In the genomic region with DNA sequence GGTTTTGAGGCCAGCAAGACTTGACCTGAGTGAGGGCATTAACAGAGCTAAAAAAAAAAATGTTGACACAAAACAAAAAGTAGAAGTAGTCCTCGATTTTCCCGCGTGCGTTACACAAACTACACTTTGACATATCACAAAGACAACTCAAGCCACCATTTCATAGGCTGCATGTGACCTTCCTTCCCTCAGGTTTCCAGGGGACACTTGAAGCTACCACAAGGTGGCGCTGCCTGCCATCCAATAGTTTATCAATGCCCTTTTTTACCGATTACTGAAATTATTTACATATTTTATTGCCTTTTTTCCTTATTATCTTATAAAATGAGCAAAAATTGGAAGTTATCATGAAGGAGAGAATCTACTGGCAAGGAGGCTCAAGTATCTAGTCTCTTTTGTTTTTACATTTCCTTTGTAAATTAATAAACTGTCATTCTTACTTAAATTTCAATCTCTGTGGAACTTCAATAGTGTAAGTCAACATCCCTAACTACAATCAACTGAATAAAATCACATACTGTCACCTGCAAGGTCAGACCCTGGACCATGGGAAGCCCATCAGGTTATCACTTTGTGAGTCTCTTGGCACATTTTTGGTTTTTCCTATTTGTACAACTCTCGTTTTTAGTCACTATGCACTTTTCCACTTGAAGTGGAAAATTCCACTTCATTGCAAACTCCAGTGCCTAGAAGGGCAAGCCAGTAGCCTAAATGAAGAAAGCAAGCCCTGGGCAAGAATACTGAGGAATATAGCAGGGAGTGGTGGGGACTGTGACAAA, we compare ENCODE assay signal across 8 cellular contexts.
DNase-seq lines count a peak whose midpoint lies in the region; FAIRE-seq and TF ChIP-seq lines count a peak whose summit lies in the region.

No MANE protein-coding gene starts in this region.

- H3K4me2 ChIP-seq in OCI-LY3 (ENCODE audit: low read length), result peak overlapping the region; percentile 55

- H3K36me3 Mint-ChIP-seq in nephron (ENCODE audit: low read depth), result no peaks in the 10 kb centered on the region
- H3K36me3 Mint-ChIP-seq in stimulated activated naive CD8-positive, alpha-beta T cell treated with anti-CD3 and anti-CD28 coated beads, Interleukin-15, Interleukin-2, amounts not matched to agents 100 ng/mL and 50 ng/mL, for 24 hours (ENCODE audit: low read depth), result no peaks in the 10 kb centered on the region

- H3K27ac Mint-ChIP-seq in nephron, result peak overlapping the region in 1 of 3 experiments; percentile 4
- peak overlapping the region; percentile 92 for H3K27ac Mint-ChIP-seq in stimulated activated naive CD8-positive, alpha-beta T cell treated with anti-CD3 and anti-CD28 coated beads, Interleukin-15, Interleukin-2, amounts not matched to agents 100 ng/mL and 50 ng/mL, for 24 hours

- peaks cover 5% of the 10 kb centered on the region for H3K4me1 Mint-ChIP-seq in nephron
- H3K4me1 Mint-ChIP-seq in stimulated activated naive CD8-positive, alpha-beta T cell treated with anti-CD3 and anti-CD28 coated beads, Interleukin-15, Interleukin-2, amounts not matched to agents 100 ng/mL and 50 ng/mL, for 24 hours (ENCODE audit: low read depth), result peaks cover 43% of the 10 kb centered on the region

- peak; percentile 38 to 41 for DNase-seq in NCI-H187 (lab: John Stamatoyannopoulos, UW)
- no peak for DNase-seq in NCI-H187 treated with DMSO at 0.1 percent for 48 hours (lab: John Stamatoyannopoulos, UW)
- peak; percentile 47 for DNase-seq in HTR-8/SVneo (ENCODE audit: insufficient read length, low spot score)
- peak; percentile 87 for DNase-seq in activated CD8-positive, alpha-beta memory T cell treated with anti-CD3 and anti-CD28 coated beads, Interleukin-2, amount 50 U/mL, for 48 hours
- DNase-seq in epithelial cell of proximal tubule (ENCODE audit: low read depth), result no peak

- peak overlapping the region; percentile 88 for H2AFZ ChIP-seq in OCI-LY3 (ENCODE audit: low read depth, low read length)

- no peaks in the 10 kb centered on the region for H3K79me2 ChIP-seq in OCI-LY3 (ENCODE audit: low read length)

- no peaks in the 10 kb centered on the region for H4K20me1 ChIP-seq in OCI-LY3 (ENCODE audit: insufficient read depth, low read length)

- TF ChIP-seq CTCF in OCI-LY3 (IDR thresholded peaks at IDR 0.05; ENCODE audit: low read depth, low read length), result peak; percentile 95
- TF ChIP-seq CTCF in epithelial cell of proximal tubule (conservative IDR thresholded peaks at IDR 0.05; ENCODE audit: low read depth, low read length), result peak; percentile 96
- peak; percentile 88 to 95 (median 90) for TF ChIP-seq CTCF in nephron (IDR thresholded peaks at IDR 0.05; ENCODE audit: unreplicated experiment in 3 of 3)

- peaks cover 4% of the 10 kb centered on the region for H3K27me3 Mint-ChIP-seq in nephron (ENCODE audit: low read depth)
- no peaks in the 10 kb centered on the region for H3K27me3 Mint-ChIP-seq in stimulated activated naive CD8-positive, alpha-beta T cell treated with anti-CD3 and anti-CD28 coated beads, Interleukin-15, Interleukin-2, amounts not matched to agents 100 ng/mL and 50 ng/mL, for 24 hours

- H3K36me3 ChIP-seq in OCI-LY3 (replicated peaks; ENCODE audit: low read depth, low read length), result no peaks in the 10 kb centered on the region

- FAIRE-seq in HTR-8/SVneo (lab: Jason Lieb, UNC), result no peak

- peaks cover 18% of the 10 kb centered on the region for H3K4me1 ChIP-seq in OCI-LY3 (ENCODE audit: low read length)

- no peaks in the 10 kb centered on the region for H3K9me3 ChIP-seq in OCI-LY3 (ENCODE audit: insufficient read depth, low read length)

- H3K4me3 Mint-ChIP-seq in nephron, result no peak overlapping the region
- peak overlapping the region; percentile 38 for H3K4me3 Mint-ChIP-seq in stimulated activated naive CD8-positive, alpha-beta T cell treated with anti-CD3 and anti-CD28 coated beads, Interleukin-15, Interleukin-2, amounts not matched to agents 100 ng/mL and 50 ng/mL, for 24 hours

- no peaks in the 10 kb centered on the region for H3K27me3 ChIP-seq in OCI-LY3 (ENCODE audit: low read depth, low read length)

- no peak overlapping the region for H3K27ac ChIP-seq in OCI-LY3 (ENCODE audit: low read length)

- H3K9ac ChIP-seq in OCI-LY3 (ENCODE audit: low read length), result peak overlapping the region; percentile 6; the same call in 1 of the 2 replicates

- H3K4me3 ChIP-seq in OCI-LY3 (ENCODE audit: low read length) (peak overlapping the region; percentile 30), epithelial cell of proximal tubule (ENCODE audit: low read depth, low read length) (no peak overlapping the region)

- no peaks in the 10 kb centered on the region for H3K9me3 Mint-ChIP-seq in nephron
- H3K9me3 Mint-ChIP-seq in stimulated activated naive CD8-positive, alpha-beta T cell treated with anti-CD3 and anti-CD28 coated beads, Interleukin-15, Interleukin-2, amounts not matched to agents 100 ng/mL and 50 ng/mL, for 24 hours, result no peaks in the 10 kb centered on the region

Comparison
In these comparisons a context has a peak if more than half of its experiments do, and no peak if none do; other contexts are left out.
1. DNase-seq: peak in NCI-H187 (2 of 2), HTR-8/SVneo (single experiment) and activated CD8-positive, alpha-beta memory T cell treated with anti-CD3 and anti-CD28 coated beads, Interleukin-2, amount 50 U/mL, for 48 hours (single experiment); none in NCI-H187 treated with DMSO at 0.1 percent for 48 hours (single experiment) and epithelial cell of proximal tubule (single experiment).
2. Peak in every context shown above with its lines, with median percentiles within 50 percentile points of each other: CTCF ChIP-seq.